Comparison of ENCODE assay signal across 10 cellular contexts in the genomic region with DNA sequence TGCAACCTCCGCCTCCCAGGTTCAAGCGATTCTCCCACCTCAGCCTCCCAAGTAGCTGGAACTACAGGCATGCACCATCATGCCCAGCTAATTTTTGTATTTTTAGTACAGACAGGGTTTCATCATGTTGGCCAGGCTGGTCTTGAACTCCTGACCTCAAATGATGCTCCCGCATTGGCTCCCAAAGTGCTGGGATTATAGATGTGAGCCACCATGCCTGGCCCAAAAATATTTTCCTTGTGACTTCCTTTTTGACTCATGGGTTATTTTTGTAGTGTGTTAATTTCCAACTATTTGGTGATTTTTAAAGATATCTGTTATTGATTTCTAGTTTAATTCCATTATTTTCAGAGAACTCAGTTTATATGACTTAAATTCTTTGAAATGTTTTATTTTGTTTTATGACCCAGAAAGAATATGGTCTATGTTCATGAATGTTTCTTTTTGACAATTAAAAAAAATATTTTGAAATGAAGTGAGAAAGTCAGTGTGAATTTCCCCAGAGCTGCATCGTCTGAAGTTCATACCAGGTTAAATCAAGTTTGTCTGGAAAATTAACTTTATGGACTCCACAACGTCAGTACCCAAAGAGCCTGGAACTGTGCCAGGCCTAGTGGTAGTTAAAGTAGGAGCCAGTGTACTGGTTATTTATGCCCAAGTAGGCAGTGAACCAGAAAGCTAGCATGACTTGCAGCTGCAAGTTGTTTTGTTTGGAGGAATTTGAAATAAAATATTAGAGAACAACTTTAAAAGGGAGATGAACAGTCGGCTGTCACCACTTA. TPM values are rescaled to one million over a fixed set of nuclear protein-coding genes. Genes with fewer than 3 reads are reported as not detected.
A peak's percentile ranks its signal among the peaks of the same experiment; 100 is the strongest.
DNase-seq lines count a peak whose midpoint lies in the region; ATAC-seq, FAIRE-seq and TF ChIP-seq lines count a peak whose summit lies in the region.
"Had no signal": no experiment of that assay in that cellular context is flagged by ENCODE, and none has a peak within 500 bp of the region (broad histone marks: within the 10 kb centered on the region; RNA-seq: fewer than 3 reads in every experiment).

No MANE protein-coding gene starts in this region.

- no peaks in the 10 kb centered on the region for H3K27me3 ChIP-seq in gastroesophageal sphincter

- no peak overlapping the region for H3K27ac ChIP-seq in gastroesophageal sphincter

- in situ Hi-C loops in SK-MEL-5 (cut with HindIII; ENCODE audit: low pct_unique_long_range_greater_than_20kb, low sequenced_read_pairs) = no loop called here

- ATAC-seq in stimulated activated naive CD8-positive, alpha-beta T cell treated with anti-CD3 and anti-CD28 coated beads, Interleukin-15, Interleukin-2, amounts not matched to agents 100 U/mL and 50 U/mL, for 24 hours = no peak
- ATAC-seq in gastroesophageal sphincter = no peak

- no peak overlapping the region for H3K4me3 ChIP-seq in gastroesophageal sphincter

- no peaks in the 10 kb centered on the region for H3K9me3 ChIP-seq in gastroesophageal sphincter

- no peak for TF ChIP-seq POLR2A in gastroesophageal sphincter (IDR thresholded peaks at IDR 0.05)

- 52 to 56% methylated on average over 5 of the region's 6 CpGs for WGBS in gastroesophageal sphincter (ENCODE audit: low coverage in 1 of 2), 2 donors

- H3K4me1 ChIP-seq in gastroesophageal sphincter = peaks cover 0 to 33% (median 4%) of the 10 kb centered on the region in 3 donors

- no peak for TF ChIP-seq EP300 in gastroesophageal sphincter (IDR thresholded peaks at IDR 0.05)

- FAIRE-seq in urothelium cell line (lab: Jason Lieb, UNC) = no peak
- FAIRE-seq: GM12892, HTR-8/SVneo had no signal

- intact Hi-C loops in posterior cingulate gyrus (cut with DNase I) = loop anchor here (5.0 kb wide), 1 partner anchor 133 kb away; the partner anchor contains the start of gene MAP4K5

- no peak for TF ChIP-seq CTCF in gastroesophageal sphincter (IDR thresholded peaks at IDR 0.05)

- no peaks in the 10 kb centered on the region for H3K36me3 ChIP-seq in gastroesophageal sphincter

- peak; percentile 25 for DNase-seq in SIG-M5 treated with dmso at 0.1 percent for 504 hours (lab: John Stamatoyannopoulos, UW; ENCODE audit: unreplicated experiment)
- no peak for DNase-seq in SIG-M5 (lab: John Stamatoyannopoulos, UW)
- DNase-seq in SK-MEL-5 (ENCODE audit: low read depth, low spot score) = peak; percentile 17
- DNase-seq in iris pigment epithelial cell (ENCODE audit: low read depth) = peak; percentile 47
- peak; percentile 41 for DNase-seq in urothelium cell line (ENCODE audit: low spot score)
- no peak for DNase-seq in stimulated activated naive CD8-positive, alpha-beta T cell treated with anti-CD3 and anti-CD28 coated beads, Interleukin-15, Interleukin-2, amounts not matched to agents 100 U/mL and 50 U/mL, for 24 hours
- no peak for DNase-seq in posterior cingulate gyrus

RNA-seq across cellular contexts. Expression of gene CDKL1, which starts 2.8 kb away (rescaled TPM):
- total RNA-seq in SK-MEL-5 (2014; rRNA removed; shearing (Covaris generic)) = 3.6 and 89.0 TPM in 2 replicates
- 1.3 and 1.7 TPM in 2 replicates for polyA plus RNA-seq in SK-MEL-5 (2015; cell fraction: cytosol; rRNA removed)
- 1.1 and 7.5 TPM in 2 replicates for polyA plus RNA-seq in SK-MEL-5 (2015; cell fraction: nucleus; rRNA removed)
- total RNA-seq in gastroesophageal sphincter = 10 to 100 TPM in 1 of 4 donors, 1 to 10 TPM in 3; 4.2 to 10.3 (median 6.2) TPM

Comparison
In these comparisons a context has a peak if more than half of its experiments do, and no peak if none do; other contexts are left out.
1. DNase-seq: peak in SIG-M5 treated with dmso at 0.1 percent for 504 hours (single experiment), SK-MEL-5 (single experiment), iris pigment epithelial cell (single experiment) and urothelium cell line (single experiment); none in SIG-M5 (single experiment), stimulated activated naive CD8-positive, alpha-beta T cell treated with anti-CD3 and anti-CD28 coated beads, Interleukin-15, Interleukin-2, amounts not matched to agents 100 U/mL and 50 U/mL, for 24 hours (single experiment) and posterior cingulate gyrus (0 of 10).